ENCODE assay signal across 1 cellular context in the genomic region with DNA sequence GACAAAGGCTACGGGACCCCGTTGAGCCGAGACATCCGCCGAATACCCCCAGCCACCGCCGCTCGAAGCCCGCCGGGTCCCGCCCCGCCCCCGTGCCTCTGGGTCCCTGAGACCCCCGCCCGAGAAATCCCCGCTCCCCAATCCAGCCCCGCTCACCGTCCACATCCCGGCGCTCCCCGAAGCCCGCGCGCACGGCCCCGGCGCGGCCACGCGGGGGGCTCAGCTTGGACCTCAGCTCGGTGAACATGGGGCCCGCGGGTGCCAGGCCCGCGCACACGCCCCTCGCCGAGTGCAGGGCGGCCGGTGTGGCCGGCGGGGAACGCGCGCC.
TF ChIP-seq lines count a peak whose summit lies in the region.

No MANE protein-coding gene starts in this region.

TF ChIP-seq in HepG2, 621 proteins besides CTCF, POLR2A, EP300 and RAD21 (continued from another document):
- TF ChIP-seq PAX8 (CRISPR knock-in tag; IDR thresholded peaks at IDR 0.05; ENCODE audit: borderline replicate concordance) = no peak
- TF ChIP-seq, protein P1, sequence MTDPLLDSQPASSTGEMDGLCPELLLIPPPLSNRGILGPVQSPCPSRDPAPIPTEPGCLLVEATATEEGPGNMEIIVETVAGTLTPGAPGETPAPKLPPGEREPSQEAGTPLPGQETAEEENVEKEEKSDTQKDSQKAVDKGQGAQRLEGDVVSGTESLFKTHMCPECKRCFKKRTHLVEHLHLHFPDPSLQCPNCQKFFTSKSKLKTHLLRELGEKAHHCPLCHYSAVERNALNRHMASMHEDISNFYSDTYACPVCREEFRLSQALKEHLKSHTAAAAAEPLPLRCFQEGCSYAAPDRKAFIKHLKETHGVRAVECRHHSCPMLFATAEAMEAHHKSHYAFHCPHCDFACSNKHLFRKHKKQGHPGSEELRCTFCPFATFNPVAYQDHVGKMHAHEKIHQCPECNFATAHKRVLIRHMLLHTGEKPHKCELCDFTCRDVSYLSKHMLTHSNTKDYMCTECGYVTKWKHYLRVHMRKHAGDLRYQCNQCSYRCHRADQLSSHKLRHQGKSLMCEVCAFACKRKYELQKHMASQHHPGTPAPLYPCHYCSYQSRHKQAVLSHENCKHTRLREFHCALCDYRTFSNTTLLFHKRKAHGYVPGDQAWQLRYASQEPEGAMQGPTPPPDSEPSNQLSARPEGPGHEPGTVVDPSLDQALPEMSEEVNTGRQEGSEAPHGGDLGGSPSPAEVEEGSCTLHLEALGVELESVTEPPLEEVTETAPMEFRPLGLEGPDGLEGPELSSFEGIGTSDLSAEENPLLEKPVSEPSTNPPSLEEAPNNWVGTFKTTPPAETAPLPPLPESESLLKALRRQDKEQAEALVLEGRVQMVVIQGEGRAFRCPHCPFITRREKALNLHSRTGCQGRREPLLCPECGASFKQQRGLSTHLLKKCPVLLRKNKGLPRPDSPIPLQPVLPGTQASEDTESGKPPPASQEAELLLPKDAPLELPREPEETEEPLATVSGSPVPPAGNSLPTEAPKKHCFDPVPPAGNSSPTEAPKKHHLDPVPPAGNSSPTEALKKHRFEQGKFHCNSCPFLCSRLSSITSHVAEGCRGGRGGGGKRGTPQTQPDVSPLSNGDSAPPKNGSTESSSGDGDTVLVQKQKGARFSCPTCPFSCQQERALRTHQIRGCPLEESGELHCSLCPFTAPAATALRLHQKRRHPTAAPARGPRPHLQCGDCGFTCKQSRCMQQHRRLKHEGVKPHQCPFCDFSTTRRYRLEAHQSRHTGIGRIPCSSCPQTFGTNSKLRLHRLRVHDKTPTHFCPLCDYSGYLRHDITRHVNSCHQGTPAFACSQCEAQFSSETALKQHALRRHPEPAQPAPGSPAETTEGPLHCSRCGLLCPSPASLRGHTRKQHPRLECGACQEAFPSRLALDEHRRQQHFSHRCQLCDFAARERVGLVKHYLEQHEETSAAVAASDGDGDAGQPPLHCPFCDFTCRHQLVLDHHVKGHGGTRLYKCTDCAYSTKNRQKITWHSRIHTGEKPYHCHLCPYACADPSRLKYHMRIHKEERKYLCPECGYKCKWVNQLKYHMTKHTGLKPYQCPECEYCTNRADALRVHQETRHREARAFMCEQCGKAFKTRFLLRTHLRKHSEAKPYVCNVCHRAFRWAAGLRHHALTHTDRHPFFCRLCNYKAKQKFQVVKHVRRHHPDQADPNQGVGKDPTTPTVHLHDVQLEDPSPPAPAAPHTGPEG (CRISPR knock-in tag; IDR thresholded peaks at IDR 0.05) = 0 out of 2 replicates have a peak, but pooled peaks have one; percentile 49
- no peak for TF ChIP-seq ZNF282 (IDR thresholded peaks at IDR 0.05; ENCODE audit: partially characterized antibody)
- TF ChIP-seq JUNB (CRISPR knock-in tag; IDR thresholded peaks at IDR 0.05; ENCODE audit: borderline replicate concordance) = no peak
- 0 out of 2 replicates have a peak, but pooled peaks have one; percentile 15 for TF ChIP-seq ZFAT (CRISPR knock-in tag; conservative IDR thresholded peaks at IDR 0.05)
- no peak for TF ChIP-seq CEBPB (IDR thresholded peaks at IDR 0.05; ENCODE audit: borderline replicate concordance, low read depth, low read length)
- peak; percentile 17; the same call in 1 of the 2 replicates for TF ChIP-seq ZMAT3 (CRISPR knock-in tag; conservative IDR thresholded peaks at IDR 0.05)
- 0 out of 2 replicates have a peak, but pooled peaks have one; percentile 4 for TF ChIP-seq ZNF367 (CRISPR knock-in tag; IDR thresholded peaks at IDR 0.05; ENCODE audit: borderline replicate concordance)
- no peak for TF ChIP-seq CAMTA2 (CRISPR knock-in tag; IDR thresholded peaks at IDR 0.05; ENCODE audit: borderline replicate concordance)
- no peak for TF ChIP-seq ZNF776 (CRISPR knock-in tag; IDR thresholded peaks at IDR 0.05)
- no peak for TF ChIP-seq PRPF4 (IDR thresholded peaks at IDR 0.05; ENCODE audit: low read depth, low read length, poor library complexity, severe bottlenecking)
- TF ChIP-seq, protein P2, sequence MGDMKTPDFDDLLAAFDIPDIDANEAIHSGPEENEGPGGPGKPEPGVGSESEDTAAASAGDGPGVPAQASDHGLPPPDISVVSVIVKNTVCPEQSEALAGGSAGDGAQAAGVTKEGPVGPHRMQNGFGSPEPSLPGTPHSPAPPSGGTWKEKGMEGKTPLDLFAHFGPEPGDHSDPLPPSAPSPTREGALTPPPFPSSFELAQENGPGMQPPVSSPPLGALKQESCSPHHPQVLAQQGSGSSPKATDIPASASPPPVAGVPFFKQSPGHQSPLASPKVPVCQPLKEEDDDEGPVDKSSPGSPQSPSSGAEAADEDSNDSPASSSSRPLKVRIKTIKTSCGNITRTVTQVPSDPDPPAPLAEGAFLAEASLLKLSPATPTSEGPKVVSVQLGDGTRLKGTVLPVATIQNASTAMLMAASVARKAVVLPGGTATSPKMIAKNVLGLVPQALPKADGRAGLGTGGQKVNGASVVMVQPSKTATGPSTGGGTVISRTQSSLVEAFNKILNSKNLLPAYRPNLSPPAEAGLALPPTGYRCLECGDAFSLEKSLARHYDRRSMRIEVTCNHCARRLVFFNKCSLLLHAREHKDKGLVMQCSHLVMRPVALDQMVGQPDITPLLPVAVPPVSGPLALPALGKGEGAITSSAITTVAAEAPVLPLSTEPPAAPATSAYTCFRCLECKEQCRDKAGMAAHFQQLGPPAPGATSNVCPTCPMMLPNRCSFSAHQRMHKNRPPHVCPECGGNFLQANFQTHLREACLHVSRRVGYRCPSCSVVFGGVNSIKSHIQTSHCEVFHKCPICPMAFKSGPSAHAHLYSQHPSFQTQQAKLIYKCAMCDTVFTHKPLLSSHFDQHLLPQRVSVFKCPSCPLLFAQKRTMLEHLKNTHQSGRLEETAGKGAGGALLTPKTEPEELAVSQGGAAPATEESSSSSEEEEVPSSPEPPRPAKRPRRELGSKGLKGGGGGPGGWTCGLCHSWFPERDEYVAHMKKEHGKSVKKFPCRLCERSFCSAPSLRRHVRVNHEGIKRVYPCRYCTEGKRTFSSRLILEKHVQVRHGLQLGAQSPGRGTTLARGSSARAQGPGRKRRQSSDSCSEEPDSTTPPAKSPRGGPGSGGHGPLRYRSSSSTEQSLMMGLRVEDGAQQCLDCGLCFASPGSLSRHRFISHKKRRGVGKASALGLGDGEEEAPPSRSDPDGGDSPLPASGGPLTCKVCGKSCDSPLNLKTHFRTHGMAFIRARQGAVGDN (CRISPR knock-in tag; IDR thresholded peaks at IDR 0.05) = no peak
- no peak for TF ChIP-seq GATAD1 (CRISPR knock-in tag; IDR thresholded peaks at IDR 0.05)
